8 cellular contexts compared by ENCODE assay signal in genomic region chr6:53294095-53294494, GRCh38. TPM values are rescaled to one million over a fixed set of nuclear protein-coding genes. Genes with fewer than 3 reads are reported as not detected.
DNase-seq lines count a peak whose midpoint lies in the region; ATAC-seq, FAIRE-seq and TF ChIP-seq lines count a peak whose summit lies in the region.

No MANE protein-coding gene starts in this region.

- H3K9me3 Mint-ChIP-seq in astrocyte (ENCODE audit: unreplicated experiment), result no peaks in the 10 kb centered on the region
- H3K9me3 Mint-ChIP-seq in naive thymus-derived CD4-positive, alpha-beta T cell, result no peaks in the 10 kb centered on the region

- no peaks in the 10 kb centered on the region for H3K36me3 Mint-ChIP-seq in astrocyte (ENCODE audit: low read depth, unreplicated experiment)
- H3K36me3 Mint-ChIP-seq in naive thymus-derived CD4-positive, alpha-beta T cell, result peaks cover 0 to 28% (median 9%) of the 10 kb centered on the region in 5 donors

- no peak for ATAC-seq in naive thymus-derived CD4-positive, alpha-beta T cell

- POLR2A ChIA-PET in naive thymus-derived CD4-positive, alpha-beta T cell (lab: Charles Lee), result interaction anchor here (0.7 to 1.1 kb wide), 3 partner anchors 8 to 114 kb away, joined by 3 to 7 read pairs (median 3); no protein-coding TSS in a partner anchor

- H3K27ac ChIP-seq in astrocyte (ENCODE audit: low read depth, low read length) (no peak overlapping the region), stomach (no peak overlapping the region)
- no peak overlapping the region for H3K27ac ChIP-seq in naive thymus-derived CD4-positive, alpha-beta T cell (ENCODE audit: low read depth, low read length)

- peak; percentile 23; the same call in 1 of the 2 replicates for TF ChIP-seq RAD21 in Ishikawa (IDR thresholded peaks at IDR 0.05; ENCODE audit: low read depth)

- FAIRE-seq in astrocyte (lab: Jason Lieb, UNC), result no peak

- TF ChIP-seq EP300 in Ishikawa (IDR thresholded peaks at IDR 0.05; ENCODE audit: borderline replicate concordance), result no peak
- TF ChIP-seq EP300 in stomach (IDR thresholded peaks at IDR 0.05), result no peak

- no peak for TF ChIP-seq POLR2A in stomach (IDR thresholded peaks at IDR 0.05)

- TF ChIP-seq CTCF in astrocyte (IDR thresholded peaks at IDR 0.05; ENCODE audit: insufficient read depth, low read depth, low read length) (peak; percentile 38), stomach (IDR thresholded peaks at IDR 0.05) (peak in 3 of 7 experiments; percentile 8 to 60 (median 17))

- no peaks in the 10 kb centered on the region for H3K9me3 ChIP-seq in astrocyte (ENCODE audit: insufficient read depth, low read depth, low read length)
- H3K9me3 ChIP-seq in naive thymus-derived CD4-positive, alpha-beta T cell (ENCODE audit: control insufficient read depth in 2 of 3, low read length in 3 of 3), result no peaks in the 10 kb centered on the region
- no peaks in the 10 kb centered on the region for H3K9me3 ChIP-seq in stomach

- WGBS in stomach, 5 donors, result 71 to 84% (median 82%) methylated on average over 3 of the region's 3 CpGs

- H3K27me3 ChIP-seq in astrocyte (ENCODE audit: insufficient read depth, low read length) (no peaks in the 10 kb centered on the region), stomach (no peaks in the 10 kb centered on the region)
- H3K27me3 ChIP-seq in naive thymus-derived CD4-positive, alpha-beta T cell (ENCODE audit: control insufficient read depth in 2 of 2, insufficient read depth in 2 of 2, low read length in 2 of 2), result no peaks in the 10 kb centered on the region

- H3K4me2 ChIP-seq in astrocyte (ENCODE audit: low read length), result no peak overlapping the region

- intact Hi-C loops in naive thymus-derived CD4-positive, alpha-beta T cell (cut with micrococcal nuclease), result loop anchor here (5.0 to 10.0 kb wide), 4 partner anchors 52 to 501 kb away; partner anchors contain the start of genes GCLC (in 1 of the 2) and LRRC1 (in 1 of the 2)
- intact Hi-C loops in stomach (cut with DNase I; ENCODE audit: low total_unique reads), result no loop called here
- intact Hi-C loops in posterior vena cava (cut with DNase I), result no loop called here

- CTCF ChIA-PET in naive thymus-derived CD4-positive, alpha-beta T cell (lab: Charles Lee), result interaction anchor here (0.8 to 1.5 kb wide), 5 partner anchors 8 to 121 kb away, joined by 3 to 8 read pairs (median 3); no protein-coding TSS in a partner anchor

- H3K36me3 ChIP-seq in astrocyte (ENCODE audit: insufficient read depth, low read length) (peaks cover 9% of the 10 kb centered on the region), stomach (peaks cover 0 to 19% (median 0%) of the 10 kb centered on the region in 4 donors)
- H3K36me3 ChIP-seq in naive thymus-derived CD4-positive, alpha-beta T cell (ENCODE audit: control insufficient read depth in 2 of 3, insufficient read depth in 3 of 3, low read length in 3 of 3), result no peaks in the 10 kb centered on the region

- no peak overlapping the region for H3K27ac Mint-ChIP-seq in astrocyte (ENCODE audit: unreplicated experiment)
- peak overlapping the region in 8 of 9 donors; percentile 41 to 86 (median 74) for H3K27ac Mint-ChIP-seq in naive thymus-derived CD4-positive, alpha-beta T cell

- H3K4me3 Mint-ChIP-seq in astrocyte (ENCODE audit: unreplicated experiment), result no peak overlapping the region
- peak overlapping the region in 1 of 10 donors; percentile 10 for H3K4me3 Mint-ChIP-seq in naive thymus-derived CD4-positive, alpha-beta T cell

- no peak overlapping the region for H3K9ac ChIP-seq in astrocyte (ENCODE audit: low read length)

- no peak overlapping the region for H2AFZ ChIP-seq in astrocyte (ENCODE audit: low read depth, low read length)

- H3K4me3 ChIP-seq in astrocyte (ENCODE audit: insufficient read depth, low read depth, low read length), result no peak overlapping the region
- H3K4me3 ChIP-seq in naive thymus-derived CD4-positive, alpha-beta T cell (ENCODE audit: low read length), result no peak overlapping the region
- no peak overlapping the region for H3K4me3 ChIP-seq in stomach

- DNase-seq in EH (ENCODE audit: low read depth) (peak; percentile 28), astrocyte (ENCODE audit: low read depth) (no peak), putamen (ENCODE audit: low spot score) (no peak), stomach (no peak), posterior vena cava (ENCODE audit: low spot score) (no peak)
- DNase-seq in naive thymus-derived CD4-positive, alpha-beta T cell, result peak in 1 of 9 donors; percentile 7
- no peak for DNase-seq in stimulated activated naive CD4-positive, alpha-beta T cell treated with Interleukin-2 at 50 U/mL for 16 hours (lab: John Stamatoyannopoulos, UW)

- peaks cover 69% of the 10 kb centered on the region for H3K79me2 ChIP-seq in astrocyte (ENCODE audit: insufficient read depth, low read length)

- H3K4me1 Mint-ChIP-seq in astrocyte (ENCODE audit: low read depth, unreplicated experiment), result peaks cover 10% of the 10 kb centered on the region
- H3K4me1 Mint-ChIP-seq in naive thymus-derived CD4-positive, alpha-beta T cell, result peaks cover 46 to 94% (median 83%) of the 10 kb centered on the region in 7 donors

- H3K4me1 ChIP-seq in astrocyte (ENCODE audit: insufficient read depth, low read length) (no peaks in the 10 kb centered on the region), stomach (peaks cover 0 to 10% (median 2%) of the 10 kb centered on the region in 4 donors)
- peaks cover 35 to 41% of the 10 kb centered on the region in 2 donors for H3K4me1 ChIP-seq in naive thymus-derived CD4-positive, alpha-beta T cell (ENCODE audit: control insufficient read depth in 2 of 2, insufficient read depth in 2 of 2, low read length in 2 of 2)

- H4K20me1 ChIP-seq in astrocyte (ENCODE audit: insufficient read depth, low read length), result peaks cover 21% of the 10 kb centered on the region

- H3K27me3 Mint-ChIP-seq in astrocyte (ENCODE audit: low read depth, unreplicated experiment), result no peaks in the 10 kb centered on the region
- H3K27me3 Mint-ChIP-seq in naive thymus-derived CD4-positive, alpha-beta T cell, result no peaks in the 10 kb centered on the region

TF ChIP-seq in Ishikawa, 13 proteins besides CTCF, POLR2A, EP300 and RAD21:
- TF ChIP-seq REST (IDR thresholded peaks at IDR 0.05; ENCODE audit: low read depth) (no peak), TCF12 (IDR thresholded peaks at IDR 0.05; ENCODE audit: low read depth) (no peak), USF1 (IDR thresholded peaks at IDR 0.05) (no peak), YY1 (IDR thresholded peaks at IDR 0.05; ENCODE audit: low read depth) (no peak), NFIC (IDR thresholded peaks at IDR 0.05) (no peak), CREB1 (IDR thresholded peaks at IDR 0.05; ENCODE audit: low read depth) (no peak)

RNA-seq across cellular contexts. Expression of gene ELOVL5, which starts 54.7 kb away (rescaled TPM):
- 48.3 and 52.8 TPM in 2 replicates for total RNA-seq in astrocyte
- 100 to 1,000 TPM in 1 of 5 experiments, 10 to 100 TPM in 4; 49.7 to 124 (median 71.3) TPM for total RNA-seq in naive thymus-derived CD4-positive, alpha-beta T cell
- polyA plus RNA-seq in naive thymus-derived CD4-positive, alpha-beta T cell, result 10 to 100 TPM; 40.9 to 52.5 TPM
- total RNA-seq in stomach, result 10 to 100 TPM in 4 of 5 donors, 1 to 10 TPM in 1; 2.6 to 57.8 (median 25.4) TPM
- 10 to 100 TPM in 1 of 3 donors, 1 to 10 TPM in 2; 7.2 to 13.5 (median 8.7) TPM for polyA plus RNA-seq in stomach
- total RNA-seq in posterior vena cava, result 10 to 100 TPM; 52.2 to 54.0 TPM

Comparison
In these comparisons a context has a peak if more than half of its experiments do, and no peak if none do; other contexts are left out.
1. intact Hi-C loops: an anchor here in naive thymus-derived CD4-positive, alpha-beta T cell (5.0 to 10.0 kb wide); none called in stomach and posterior vena cava.